Comparison of ENCODE assay signal across 20 cellular contexts in genomic region chr11:18790820-18791174, GRCh38. TPM values are rescaled to one million over a fixed set of nuclear protein-coding genes. Genes with fewer than 3 reads are reported as not detected.
DNase-seq lines count a peak whose midpoint lies in the region; ATAC-seq and TF ChIP-seq lines count a peak whose summit lies in the region.
"Had no signal": no experiment of that assay in that cellular context is flagged by ENCODE, and none has a peak within 500 bp of the region (broad histone marks: within the 10 kb centered on the region; RNA-seq: fewer than 3 reads in every experiment).

No MANE protein-coding gene starts in this region.

- H3K27ac Mint-ChIP-seq in T-helper 17 cell, result no peak overlapping the region
- H3K27ac Mint-ChIP-seq: activated CD8-positive, alpha-beta memory T cell treated with anti-CD3 and anti-CD28 coated beads, Interleukin-2, amount 10 ng/mL, durations not matched to agents 7 days and 5 days; T-helper 1 cell treated with Interleukin-12 subunit alpha and Interleukin-12 subunit beta and Interleukin-4 antibody, amounts not matched to agents 30 μg/mL and 1 μg/mL, for 36 hours had no signal

- peak overlapping the region; percentile 50 for H3K4me3 Mint-ChIP-seq in T-helper 17 cell
- H3K4me3 Mint-ChIP-seq: activated CD8-positive, alpha-beta memory T cell treated with anti-CD3 and anti-CD28 coated beads, Interleukin-2, amount 10 ng/mL, durations not matched to agents 7 days and 5 days; T-helper 1 cell treated with Interleukin-12 subunit alpha and Interleukin-12 subunit beta and Interleukin-4 antibody, amounts not matched to agents 30 μg/mL and 1 μg/mL, for 36 hours had no signal

- 0 out of 2 replicates have a peak, but pooled peaks cover 1% of the 10 kb centered on the region for H3K4me1 ChIP-seq in iPS DF 6.9 (ENCODE audit: control insufficient read depth, insufficient read depth, low read length)
- H3K4me1 ChIP-seq in osteoblast (ENCODE audit: insufficient read depth, low read length), result no peaks in the 10 kb centered on the region
- peaks cover 0 to 15% (median 9%) of the 10 kb centered on the region in 4 donors for H3K4me1 ChIP-seq in sigmoid colon

- peaks cover 5% of the 10 kb centered on the region for H3K36me3 Mint-ChIP-seq in T-helper 17 cell (ENCODE audit: low read depth)
- H3K36me3 Mint-ChIP-seq: activated CD8-positive, alpha-beta memory T cell treated with anti-CD3 and anti-CD28 coated beads, Interleukin-2, amount 10 ng/mL, durations not matched to agents 7 days and 5 days had no signal

- H4K20me1 ChIP-seq in osteoblast (ENCODE audit: insufficient read depth, low read length), result no peaks in the 10 kb centered on the region

- peaks cover 81% of the 10 kb centered on the region for H3K27me3 Mint-ChIP-seq in T-helper 17 cell

- no peak for TF ChIP-seq EP300 in sigmoid colon (IDR thresholded peaks at IDR 0.05)

- TF ChIP-seq CTCF in osteoblast (IDR thresholded peaks at IDR 0.05; ENCODE audit: extremely low read depth, low read depth, low read length), result no peak
- TF ChIP-seq CTCF in sigmoid colon (IDR thresholded peaks at IDR 0.05), result no peak

- no peak for TF ChIP-seq POLR2A in sigmoid colon (IDR thresholded peaks at IDR 0.05)

- H3K36me3 ChIP-seq in H7 (replicated peaks; ENCODE audit: control insufficient read depth, insufficient read depth, low read length) (no peaks in the 10 kb centered on the region), iPS DF 6.9 (ENCODE audit: control insufficient read depth, insufficient read depth, low read length) (no peaks in the 10 kb centered on the region), osteoblast (ENCODE audit: insufficient read depth, low read length) (no peaks in the 10 kb centered on the region), sigmoid colon (no peaks in the 10 kb centered on the region)

- intact Hi-C loops in sigmoid colon (cut with DNase I), result no loop called here

- H3K27ac ChIP-seq in iPS DF 6.9 (ENCODE audit: low read length) (no peak overlapping the region), osteoblast (ENCODE audit: low read depth, low read length) (no peak overlapping the region), sigmoid colon (no peak overlapping the region)
- H3K27ac ChIP-seq: KMS-11 had no signal

- H3K27me3 ChIP-seq in H7 (ENCODE audit: control insufficient read depth, insufficient read depth, low read length) (peaks cover 51% of the 10 kb centered on the region), iPS DF 6.9 (ENCODE audit: control insufficient read depth, insufficient read depth, low read length) (peaks cover 12% of the 10 kb centered on the region; the same call in 1 of the 2 replicates), osteoblast (ENCODE audit: insufficient read depth, low read length) (peaks cover 65% of the 10 kb centered on the region), sigmoid colon (peaks cover 8 to 42% (median 24%) of the 10 kb centered on the region in 3 donors)

- peak overlapping the region; percentile 89 for H3K4me3 ChIP-seq in H7 (ENCODE audit: insufficient read depth, low read depth, low read length)
- H3K4me3 ChIP-seq in iPS DF 6.9 (ENCODE audit: low read length), result peak overlapping the region; percentile 64; the same call in 1 of the 2 replicates
- H3K4me3 ChIP-seq in osteoblast (ENCODE audit: insufficient read depth, low read length), result no peak overlapping the region
- peak overlapping the region in 2 of 4 donors; percentile 11 to 29 for H3K4me3 ChIP-seq in sigmoid colon

- WGBS in iPS DF 6.9 (ENCODE audit: insufficient coverage, insufficient read length), result no CpG with 5 or more reads among the region's 14 CpGs
- WGBS in sigmoid colon, 2 donors, result 12 to 24% methylated on average over 14 of the region's 14 CpGs

- H2AFZ ChIP-seq in osteoblast (ENCODE audit: low read length), result no peak overlapping the region

- no peak for ATAC-seq in T-helper 17 cell
- no peak for ATAC-seq in GM18519 (IDR thresholded peaks at IDR 0.05; ENCODE audit: low FRiP score, unreplicated experiment)
- ATAC-seq: activated CD4-positive, CD25-positive, alpha-beta regulatory T cell treated with anti-CD3 and anti-CD28 coated beads, Interleukin-2, amount 50 U/mL, for 24 hours; activated CD8-positive, alpha-beta memory T cell treated with anti-CD3 and anti-CD28 coated beads, Interleukin-2, amount 10 ng/mL, durations not matched to agents 7 days and 5 days had no signal

- H3K4me1 Mint-ChIP-seq in T-helper 17 cell, result peaks cover 11% of the 10 kb centered on the region
- H3K4me1 Mint-ChIP-seq: activated CD8-positive, alpha-beta memory T cell treated with anti-CD3 and anti-CD28 coated beads, Interleukin-2, amount 10 ng/mL, durations not matched to agents 7 days and 5 days had no signal

- DNase-seq in H7, result no peak
- no peak for DNase-seq in T-helper 17 cell
- no peak for DNase-seq in iPS DF 6.9 (ENCODE audit: low read depth, low spot score)
- DNase-seq in osteoblast (ENCODE audit: insufficient read length, low spot score, missing footprints), result peak; percentile 63
- DNase-seq in HUDEP-2 (lab: John Stamatoyannopoulos, UW; ENCODE audit: unreplicated experiment in 76 of 76), result no peak
- DNase-seq in germinal center (ENCODE audit: low spot score), result no peak
- DNase-seq in sigmoid colon, result no peak
- DNase-seq: activated CD8-positive, alpha-beta memory T cell treated with anti-CD3 and anti-CD28 coated beads, Interleukin-2, amount 10 ng/mL, durations not matched to agents 7 days and 5 days; activated effector memory CD4-positive, alpha-beta T cell treated with anti-CD3 and anti-CD28 coated beads, Interleukin-2, amount 50 U/mL, for 16 hours; aorta; cortex of kidney; erythroblast; GDM1; NCI-H1092; substantia nigra had no signal

- H3K4me2 ChIP-seq in osteoblast (ENCODE audit: insufficient read depth, low read length), result no peak overlapping the region
- H3K4me2 ChIP-seq: KMS-11 had no signal

- H3K79me2 ChIP-seq in osteoblast (ENCODE audit: insufficient read depth, low read length), result no peaks in the 10 kb centered on the region

- H3K9me3 ChIP-seq in T-helper 17 cell (ENCODE audit: control insufficient read depth, low read length, poor library complexity, severe bottlenecking) (no peaks in the 10 kb centered on the region), iPS DF 6.9 (ENCODE audit: control insufficient read depth, insufficient read depth, low read length) (no peaks in the 10 kb centered on the region), osteoblast (ENCODE audit: low read depth, low read length) (no peaks in the 10 kb centered on the region), sigmoid colon (no peaks in the 10 kb centered on the region)

RNA-seq across cellular contexts. Expression of gene PTPN5, which starts 0.8 kb away (rescaled TPM):
- total RNA-seq in H7 (2014; rRNA removed; shearing (Covaris generic)), result 1.7 and 3.0 TPM in 2 replicates
- total RNA-seq in T-helper 17 cell, result not detected
- not detected in 2 replicates for total RNA-seq in osteoblast
- total RNA-seq in sigmoid colon, result 1 to 10 TPM in 1 of 4 donors, under 1 TPM in 3; 0.33 to 1.1 (median 0.69) TPM
- polyA plus RNA-seq in sigmoid colon, result under 1 TPM in 1 of 3 donors, not detected in 2; 0.39 TPM
- total RNA-seq: activated CD8-positive, alpha-beta memory T cell treated with anti-CD3 and anti-CD28 coated beads, Interleukin-2, amount 10 ng/mL, durations not matched to agents 7 days and 5 days; myocyte had no signal
- polyA plus RNA-seq: aorta had no signal
